Comparison of ENCODE assay signal across 12 cellular contexts in the genomic region with DNA sequence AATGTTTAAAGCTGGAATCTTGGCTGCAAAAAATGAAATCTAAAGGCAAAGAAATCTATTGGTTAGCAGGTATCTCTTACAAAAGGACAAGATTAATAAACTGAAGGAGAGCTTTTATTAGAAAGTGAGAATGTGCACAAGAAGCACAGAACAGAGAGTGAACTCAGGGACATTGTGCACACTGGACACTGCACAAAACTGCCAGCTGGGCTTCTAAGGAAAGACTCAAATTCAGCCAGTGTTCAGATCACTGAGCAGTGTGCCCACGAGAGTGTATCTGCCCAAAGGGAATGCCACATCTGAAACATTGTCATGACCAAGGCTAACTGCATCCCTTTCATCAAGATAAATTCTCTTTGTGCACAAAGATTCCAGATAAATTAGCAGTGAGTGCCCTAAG.
A peak's percentile ranks its signal among the peaks of the same experiment; 100 is the strongest.
DNase-seq lines count a peak whose midpoint lies in the region; ATAC-seq and TF ChIP-seq lines count a peak whose summit lies in the region.
"Had no signal": no experiment of that assay in that cellular context is flagged by ENCODE, and none has a peak within 500 bp of the region (broad histone marks: within the 10 kb centered on the region; RNA-seq: fewer than 3 reads in every experiment).

No MANE protein-coding gene starts in this region.

- H2BK5ac ChIP-seq in neuronal stem cell (ENCODE audit: low read length), result no peak overlapping the region

- H3K14ac ChIP-seq in neuronal stem cell (ENCODE audit: low read length), result no peak overlapping the region

- no peak for TF ChIP-seq CTCF in cardiac muscle cell (IDR thresholded peaks at IDR 0.05; ENCODE audit: low read depth, low read length)

- H3K9me3 ChIP-seq in cardiac muscle cell (ENCODE audit: low read depth), result no peaks in the 10 kb centered on the region
- H3K9me3 ChIP-seq in right cardiac atrium (ENCODE audit: control insufficient read depth, low read length), result no peaks in the 10 kb centered on the region
- no peaks in the 10 kb centered on the region for H3K9me3 ChIP-seq in neuronal stem cell (replicated peaks in 1 of 2; ENCODE audit: control insufficient read depth in 2 of 2, insufficient read depth in 1 of 2, low read depth in 1 of 2, low read length in 2 of 2)
- H3K9me3 ChIP-seq: BLaER1 treated with 17β-estradiol and CSF1 and Interleukin-3, amounts not matched to agents 10 nM and 100 nM; HAP-1 had no signal

- H3K27me3 ChIP-seq in cardiac muscle cell, result no peaks in the 10 kb centered on the region
- no peaks in the 10 kb centered on the region for H3K27me3 ChIP-seq in right cardiac atrium (ENCODE audit: control insufficient read depth, insufficient read depth)
- H3K27me3 ChIP-seq in neuronal stem cell (ENCODE audit: control insufficient read depth in 3 of 3, insufficient read depth in 3 of 3, low read depth in 1 of 3, low read length in 3 of 3), result no peaks in the 10 kb centered on the region
- H3K27me3 ChIP-seq: BLaER1 treated with 17β-estradiol and CSF1 and Interleukin-3, amounts not matched to agents 10 nM and 100 nM had no signal

- no peak overlapping the region for H3K4me2 ChIP-seq in neuronal stem cell (ENCODE audit: insufficient read depth, low read length, poor library complexity, severe bottlenecking)
- H3K4me2 ChIP-seq: BLaER1 treated with 17β-estradiol and CSF1 and Interleukin-3, amounts not matched to agents 10 nM and 100 nM had no signal

- no peak overlapping the region for H4K91ac ChIP-seq in neuronal stem cell (ENCODE audit: low read depth, low read length, poor library complexity)

- DNase-seq in cardiac muscle cell (ENCODE audit: low read depth in 1 of 2, low spot score in 1 of 2), result peak in 1 of 2 donors; percentile 12
- no peak for DNase-seq in right cardiac atrium
- DNase-seq in cerebellar nuclear complex (lab: John Stamatoyannopoulos, UW), result peak; percentile 7 to 55
- DNase-seq in neuronal stem cell (ENCODE audit: low spot score), result no peak
- no peak for DNase-seq in LoVo (ENCODE audit: low spot score)
- DNase-seq: Calu3; CD8-positive, alpha-beta T cell; GDM1; GM23248 had no signal

- no peak overlapping the region for H3K18ac ChIP-seq in neuronal stem cell (ENCODE audit: low read length)

- intact Hi-C loops in right cardiac atrium (cut with DNase I), result no loop called here

- peak overlapping the region; percentile 25 for H2AFZ ChIP-seq in neuronal stem cell (ENCODE audit: low read length)
- H2AFZ ChIP-seq: GM23248 had no signal

- no peak overlapping the region for H2BK15ac ChIP-seq in neuronal stem cell (ENCODE audit: low read length)

- no peak overlapping the region for H3K9ac ChIP-seq in neuronal stem cell (ENCODE audit: low read depth, low read length, poor library complexity)
- H3K9ac ChIP-seq: BLaER1 treated with 17β-estradiol and CSF1 and Interleukin-3, amounts not matched to agents 10 nM and 100 nM; GM23248 had no signal

- H3K4ac ChIP-seq in neuronal stem cell (ENCODE audit: low read length), result no peak overlapping the region

- peaks cover 37% of the 10 kb centered on the region for H3K4me1 ChIP-seq in cardiac muscle cell (ENCODE audit: low read depth)
- no peaks in the 10 kb centered on the region for H3K4me1 ChIP-seq in right cardiac atrium (ENCODE audit: control insufficient read depth, insufficient read depth, low read length)
- no peaks in the 10 kb centered on the region for H3K4me1 ChIP-seq in neuronal stem cell (ENCODE audit: control insufficient read depth in 2 of 2, insufficient read depth in 1 of 2, low read depth in 1 of 2, low read length in 2 of 2)
- H3K4me1 ChIP-seq: BLaER1 treated with 17β-estradiol and CSF1 and Interleukin-3, amounts not matched to agents 10 nM and 100 nM; HAP-1 had no signal

- 0% methylated on average over 1 of the region's 1 CpG for WGBS in right cardiac atrium
- WGBS in neuronal stem cell (ENCODE audit: extremely low coverage in 2 of 2, insufficient read length in 2 of 2, insufficient replicate concordance in 1 of 2), 2 donors, result no CpG with 5 or more reads among the region's 1 CpG

- no peaks in the 10 kb centered on the region for H3K79me1 ChIP-seq in neuronal stem cell (ENCODE audit: low read depth, low read length)

- H2AK5ac ChIP-seq in neuronal stem cell (ENCODE audit: low read depth, low read length), result no peak overlapping the region

- H2BK12ac ChIP-seq in neuronal stem cell (ENCODE audit: low read length), result no peak overlapping the region

- no peak overlapping the region for H2BK120ac ChIP-seq in neuronal stem cell (ENCODE audit: low read depth, low read length)

- H4K8ac ChIP-seq in neuronal stem cell (ENCODE audit: low read depth, low read length), result no peak overlapping the region

- H3K27ac ChIP-seq in cardiac muscle cell (peak overlapping the region; percentile 92), right cardiac atrium (ENCODE audit: low read length) (no peak overlapping the region), neuronal stem cell (replicated peaks; ENCODE audit: low read length) (no peak overlapping the region)
- H3K27ac ChIP-seq: BLaER1 treated with 17β-estradiol and CSF1 and Interleukin-3, amounts not matched to agents 10 nM and 100 nM; GM23248 had no signal

- H3K36me3 ChIP-seq in cardiac muscle cell (no peaks in the 10 kb centered on the region), neuronal stem cell (replicated peaks in 1 of 2; ENCODE audit: control insufficient read depth in 2 of 2, insufficient read depth in 2 of 2, low read length in 2 of 2) (no peaks in the 10 kb centered on the region)
- H3K36me3 ChIP-seq: BLaER1 treated with 17β-estradiol and CSF1 and Interleukin-3, amounts not matched to agents 10 nM and 100 nM; HAP-1 had no signal

- no peak overlapping the region for H3K4me3 ChIP-seq in cardiac muscle cell
- H3K4me3 ChIP-seq in right cardiac atrium (ENCODE audit: low read length), result no peak overlapping the region
- H3K4me3 ChIP-seq in neuronal stem cell (ENCODE audit: low read length in 2 of 2), result no peak overlapping the region
- H3K4me3 ChIP-seq: BLaER1 treated with 17β-estradiol and CSF1 and Interleukin-3, amounts not matched to agents 10 nM and 100 nM; GM23248; HAP-1 had no signal

- ATAC-seq in right cardiac atrium (no peak), HG03354 (IDR thresholded peaks at IDR 0.05; ENCODE audit: poor library complexity, severe bottlenecking, unreplicated experiment) (no peak)
- ATAC-seq: CD8-positive, alpha-beta T cell had no signal

- H3K23ac ChIP-seq in neuronal stem cell (ENCODE audit: low read depth, low read length, poor library complexity), result no peak overlapping the region

Comparison
In these comparisons a context has a peak if more than half of its experiments do, and no peak if none do; other contexts are left out.
1. DNase-seq: peak in cerebellar nuclear complex (2 of 2); none in right cardiac atrium (0 of 3), neuronal stem cell (single experiment) and LoVo (single experiment).